2 cellular contexts compared by ENCODE assay signal in genomic region chr20:62282877-62283503, GRCh38.
TF ChIP-seq lines count a peak whose summit lies in the region.

No MANE protein-coding gene starts in this region.

TF ChIP-seq in liver, 16 proteins besides CTCF, POLR2A, EP300 and RAD21:
- TF ChIP-seq ZBTB33 (IDR thresholded peaks at IDR 0.05) = no peak
- TF ChIP-seq NR2F2 (IDR thresholded peaks at IDR 0.05) = peak; percentile 98
- no peak for TF ChIP-seq MAX (IDR thresholded peaks at IDR 0.05)
- TF ChIP-seq FOXA2 (IDR thresholded peaks at IDR 0.05) = no peak
- TF ChIP-seq YY1 (IDR thresholded peaks at IDR 0.05) = no peak
- no peak for TF ChIP-seq EGR1 (IDR thresholded peaks at IDR 0.05; ENCODE audit: low read depth in 2 of 2)
- TF ChIP-seq SP1 (IDR thresholded peaks at IDR 0.05) = peak; percentile 41
- TF ChIP-seq RXRA (IDR thresholded peaks at IDR 0.05) = peak; percentile 81 to 89
- TF ChIP-seq GABPA (IDR thresholded peaks at IDR 0.05 in 1 of 2, conservative IDR thresholded peaks at IDR 0.05 in 1 of 2) = no peak
- TF ChIP-seq JUND (IDR thresholded peaks at IDR 0.05) = no peak

TF ChIP-seq in HepG2, 621 proteins besides CTCF, POLR2A, EP300 and RAD21:
- TF ChIP-seq CENPBD1 (CRISPR knock-in tag; IDR thresholded peaks at IDR 0.05; ENCODE audit: borderline replicate concordance, low read depth) (no peak), ZNF446 (CRISPR knock-in tag; IDR thresholded peaks at IDR 0.05) (no peak), SRF (IDR thresholded peaks at IDR 0.05; ENCODE audit: low read depth, low read length) (no peak), HMG20B (CRISPR knock-in tag; conservative IDR thresholded peaks at IDR 0.05) (no peak), GRHL1 (CRISPR knock-in tag; conservative IDR thresholded peaks at IDR 0.05) (no peak), MYNN (CRISPR knock-in tag; IDR thresholded peaks at IDR 0.05; ENCODE audit: low read depth) (no peak), AKNA (CRISPR knock-in tag; IDR thresholded peaks at IDR 0.05; ENCODE audit: borderline replicate concordance) (no peak), MAX (IDR thresholded peaks at IDR 0.05) (no peak), NCOA5 (CRISPR knock-in tag; IDR thresholded peaks at IDR 0.05) (no peak), RARA (CRISPR knock-in tag; IDR thresholded peaks at IDR 0.05) (no peak), SATB2 (CRISPR knock-in tag; IDR thresholded peaks at IDR 0.05) (no peak), RERE (CRISPR knock-in tag; IDR thresholded peaks at IDR 0.05; ENCODE audit: low read depth) (no peak), HNRNPK (IDR thresholded peaks at IDR 0.05; ENCODE audit: low read depth, low read length, poor library complexity, severe bottlenecking) (no peak), SOX13 (IDR thresholded peaks at IDR 0.05) (no peak), SOX13 (CRISPR knock-in tag; conservative IDR thresholded peaks at IDR 0.05 in 1 of 2, IDR thresholded peaks at IDR 0.05 in 1 of 2) (no peak), ZNF691 (CRISPR knock-in tag; IDR thresholded peaks at IDR 0.05; ENCODE audit: borderline replicate concordance, low read depth) (no peak), ELK4 (CRISPR knock-in tag; IDR thresholded peaks at IDR 0.05; ENCODE audit: borderline replicate concordance) (no peak)
TF ChIP-seq in HepG2: peak in this region for 0.
